8 cellular contexts compared by ENCODE assay signal in genomic region chr7:45021604-45022296, GRCh38. TPM values are rescaled to one million over a fixed set of nuclear protein-coding genes. Genes with fewer than 3 reads are reported as not detected.
A peak's percentile ranks its signal among the peaks of the same experiment; 100 is the strongest.
DNase-seq lines count a peak whose midpoint lies in the region; ATAC-seq lines count a peak whose summit lies in the region.

No MANE protein-coding gene starts in this region.

- no peak overlapping the region for H3K4me3 Mint-ChIP-seq in activated T-cell treated with anti-CD3 and anti-CD28 coated beads, Interleukin-2, amount 50 U/mL, for 4 hours
- H3K4me3 Mint-ChIP-seq in activated T-helper 2 cell treated with anti-CD3 and anti-CD28 coated beads, Interferon-gamma antibody, Interleukin-2, Interleukin-4, amounts not matched to agents 10 μg/mL and 5 μg/mL and 100 μg/mL, durations not matched to agents 14 hours and 24 hours and 36 hours (ENCODE audit: low read depth), result no peak overlapping the region

- peak; percentile 87 to 91 for ATAC-seq in activated T-cell treated with anti-CD3 and anti-CD28 coated beads, Interleukin-2, amount 50 U/mL, for 4 hours
- peak; percentile 82 for ATAC-seq in HG03354 (IDR thresholded peaks at IDR 0.05; ENCODE audit: poor library complexity, severe bottlenecking, unreplicated experiment)
- no peak for ATAC-seq in HG03280 (IDR thresholded peaks at IDR 0.05; ENCODE audit: unreplicated experiment)

- H3K27me3 Mint-ChIP-seq in activated T-cell treated with anti-CD3 and anti-CD28 coated beads, Interleukin-2, amount 50 U/mL, for 4 hours (ENCODE audit: low read depth), result no peaks in the 10 kb centered on the region
- no peaks in the 10 kb centered on the region for H3K27me3 Mint-ChIP-seq in activated T-helper 2 cell treated with anti-CD3 and anti-CD28 coated beads, Interferon-gamma antibody, Interleukin-2, Interleukin-4, amounts not matched to agents 10 μg/mL and 5 μg/mL and 100 μg/mL, durations not matched to agents 14 hours and 24 hours and 36 hours (ENCODE audit: low read depth)

- peak overlapping the region; percentile 69 for H3K27ac Mint-ChIP-seq in activated T-helper 2 cell treated with anti-CD3 and anti-CD28 coated beads, Interferon-gamma antibody, Interleukin-2, Interleukin-4, amounts not matched to agents 10 μg/mL and 5 μg/mL and 100 μg/mL, durations not matched to agents 14 hours and 24 hours and 36 hours

- H3K27ac ChIP-seq in substantia nigra (ENCODE audit: low read depth, low read length, poor library complexity, severe bottlenecking), result no peak overlapping the region

- no peak for DNase-seq in activated T-cell treated with anti-CD3 and anti-CD28 coated beads, Interleukin-2, amount 50 U/mL, for 4 hours
- no peak for DNase-seq in activated T-cell treated with anti-CD3 and anti-CD28 coated beads for 4 hours
- no peak for DNase-seq in activated T-helper 2 cell treated with anti-CD3 and anti-CD28 coated beads, Interferon-gamma antibody, Interleukin-2, Interleukin-4, amounts not matched to agents 10 μg/mL and 5 μg/mL and 100 μg/mL, durations not matched to agents 14 hours and 24 hours and 36 hours (ENCODE audit: low spot score)
- peak; percentile 83 for DNase-seq in putamen (ENCODE audit: low spot score)
- DNase-seq in COR-L47 (lab: John Stamatoyannopoulos, UW), result no peak
- no peak for DNase-seq in substantia nigra (lab: John Stamatoyannopoulos, UW)

- H3K9me3 Mint-ChIP-seq in activated T-cell treated with anti-CD3 and anti-CD28 coated beads, Interleukin-2, amount 50 U/mL, for 4 hours, result no peaks in the 10 kb centered on the region
- no peaks in the 10 kb centered on the region for H3K9me3 Mint-ChIP-seq in activated T-helper 2 cell treated with anti-CD3 and anti-CD28 coated beads, Interferon-gamma antibody, Interleukin-2, Interleukin-4, amounts not matched to agents 10 μg/mL and 5 μg/mL and 100 μg/mL, durations not matched to agents 14 hours and 24 hours and 36 hours

- peaks cover 11% of the 10 kb centered on the region for H3K36me3 Mint-ChIP-seq in activated T-cell treated with anti-CD3 and anti-CD28 coated beads, Interleukin-2, amount 50 U/mL, for 4 hours (ENCODE audit: insufficient read depth)
- H3K36me3 Mint-ChIP-seq in activated T-helper 2 cell treated with anti-CD3 and anti-CD28 coated beads, Interferon-gamma antibody, Interleukin-2, Interleukin-4, amounts not matched to agents 10 μg/mL and 5 μg/mL and 100 μg/mL, durations not matched to agents 14 hours and 24 hours and 36 hours (ENCODE audit: low read depth), result peaks cover 41% of the 10 kb centered on the region

- intact Hi-C loops in activated T-helper 2 cell treated with anti-CD3 and anti-CD28 coated beads, Interferon-gamma antibody, Interleukin-2, Interleukin-4, amounts not matched to agents 10 μg/mL and 5 μg/mL and 100 μg/mL, durations not matched to agents 14 hours and 24 hours and 36 hours (cut with micrococcal nuclease), result no loop called here

- peaks cover 50% of the 10 kb centered on the region for H3K4me1 Mint-ChIP-seq in activated T-cell treated with anti-CD3 and anti-CD28 coated beads, Interleukin-2, amount 50 U/mL, for 4 hours (ENCODE audit: low read depth)
- peaks cover 44% of the 10 kb centered on the region for H3K4me1 Mint-ChIP-seq in activated T-helper 2 cell treated with anti-CD3 and anti-CD28 coated beads, Interferon-gamma antibody, Interleukin-2, Interleukin-4, amounts not matched to agents 10 μg/mL and 5 μg/mL and 100 μg/mL, durations not matched to agents 14 hours and 24 hours and 36 hours (ENCODE audit: low read depth)

RNA-seq across cellular contexts. Expression of gene CCM2, which starts 21.7 kb away (rescaled TPM):
- 10 to 100 TPM; 35.9 to 38.2 (median 36.6) TPM for total RNA-seq in activated T-cell treated with anti-CD3 and anti-CD28 coated beads, Interleukin-2, amount 50 U/mL, for 4 hours
- total RNA-seq in activated T-helper 2 cell treated with anti-CD3 and anti-CD28 coated beads, Interferon-gamma antibody, Interleukin-2, Interleukin-4, amounts not matched to agents 10 μg/mL and 5 μg/mL and 100 μg/mL, durations not matched to agents 14 hours and 24 hours and 36 hours, result 61.3 and 61.7 TPM in 2 replicates

RNA-seq across cellular contexts. Expression of gene MYO1G, which starts 42.9 kb away (rescaled TPM):
- total RNA-seq in activated T-cell treated with anti-CD3 and anti-CD28 coated beads, Interleukin-2, amount 50 U/mL, for 4 hours, result 100 to 1,000 TPM; 120 to 205 (median 143) TPM
- total RNA-seq in activated T-helper 2 cell treated with anti-CD3 and anti-CD28 coated beads, Interferon-gamma antibody, Interleukin-2, Interleukin-4, amounts not matched to agents 10 μg/mL and 5 μg/mL and 100 μg/mL, durations not matched to agents 14 hours and 24 hours and 36 hours, result 442 and 450 TPM in 2 replicates
